1 cellular context compared by ENCODE assay signal in the genomic region with DNA sequence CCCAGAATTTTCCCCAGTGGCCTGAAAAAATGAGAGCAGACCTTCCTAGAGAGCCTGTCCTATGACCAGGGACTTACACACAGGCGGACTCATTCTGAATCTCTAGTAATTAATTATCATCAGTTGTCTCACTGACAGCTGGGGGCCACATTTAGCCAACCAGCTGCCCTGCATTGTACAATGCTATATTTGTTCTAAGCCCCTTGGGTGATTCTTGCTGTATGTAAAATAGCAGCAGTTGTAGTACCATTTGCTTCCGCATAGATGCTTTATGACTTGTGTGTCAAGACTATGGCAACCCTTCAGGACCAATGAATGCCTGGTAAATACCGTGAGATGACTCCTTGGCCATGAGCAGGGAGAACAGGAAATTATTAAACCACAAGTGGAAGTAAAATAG.
TF ChIP-seq lines count a peak whose summit lies in the region.

No MANE protein-coding gene starts in this region.

TF ChIP-seq in HepG2, 621 proteins besides CTCF, POLR2A, EP300 and RAD21 (continued from another document):
- TF ChIP-seq, protein P1, sequence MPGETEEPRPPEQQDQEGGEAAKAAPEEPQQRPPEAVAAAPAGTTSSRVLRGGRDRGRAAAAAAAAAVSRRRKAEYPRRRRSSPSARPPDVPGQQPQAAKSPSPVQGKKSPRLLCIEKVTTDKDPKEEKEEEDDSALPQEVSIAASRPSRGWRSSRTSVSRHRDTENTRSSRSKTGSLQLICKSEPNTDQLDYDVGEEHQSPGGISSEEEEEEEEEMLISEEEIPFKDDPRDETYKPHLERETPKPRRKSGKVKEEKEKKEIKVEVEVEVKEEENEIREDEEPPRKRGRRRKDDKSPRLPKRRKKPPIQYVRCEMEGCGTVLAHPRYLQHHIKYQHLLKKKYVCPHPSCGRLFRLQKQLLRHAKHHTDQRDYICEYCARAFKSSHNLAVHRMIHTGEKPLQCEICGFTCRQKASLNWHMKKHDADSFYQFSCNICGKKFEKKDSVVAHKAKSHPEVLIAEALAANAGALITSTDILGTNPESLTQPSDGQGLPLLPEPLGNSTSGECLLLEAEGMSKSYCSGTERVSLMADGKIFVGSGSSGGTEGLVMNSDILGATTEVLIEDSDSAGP (CRISPR knock-in tag; IDR thresholded peaks at IDR 0.05; ENCODE audit: borderline replicate concordance), result no peak
- TF ChIP-seq SMAD3 (CRISPR knock-in tag; IDR thresholded peaks at IDR 0.05) (no peak), FOXP1 (IDR thresholded peaks at IDR 0.05) (no peak), FOXP1 (CRISPR knock-in tag; IDR thresholded peaks at IDR 0.05) (no peak), ZFY (CRISPR knock-in tag; IDR thresholded peaks at IDR 0.05) (no peak), ONECUT2 (CRISPR knock-in tag; IDR thresholded peaks at IDR 0.05) (no peak), ZSCAN22 (CRISPR knock-in tag; IDR thresholded peaks at IDR 0.05) (no peak), SPEN (CRISPR knock-in tag; IDR thresholded peaks at IDR 0.05; ENCODE audit: low read depth) (no peak), KAT7 (CRISPR knock-in tag; IDR thresholded peaks at IDR 0.05; ENCODE audit: borderline replicate concordance) (no peak), KLF15 (CRISPR knock-in tag; IDR thresholded peaks at IDR 0.05; ENCODE audit: borderline replicate concordance) (no peak), BORCS8-MEF2B (CRISPR knock-in tag; IDR thresholded peaks at IDR 0.05) (no peak), ZSCAN25 (CRISPR knock-in tag; IDR thresholded peaks at IDR 0.05) (no peak), GPN1 (CRISPR knock-in tag; IDR thresholded peaks at IDR 0.05; ENCODE audit: borderline replicate concordance) (no peak), ZNF569 (CRISPR knock-in tag; IDR thresholded peaks at IDR 0.05; ENCODE audit: borderline replicate concordance) (no peak)
- TF ChIP-seq, protein P2, sequence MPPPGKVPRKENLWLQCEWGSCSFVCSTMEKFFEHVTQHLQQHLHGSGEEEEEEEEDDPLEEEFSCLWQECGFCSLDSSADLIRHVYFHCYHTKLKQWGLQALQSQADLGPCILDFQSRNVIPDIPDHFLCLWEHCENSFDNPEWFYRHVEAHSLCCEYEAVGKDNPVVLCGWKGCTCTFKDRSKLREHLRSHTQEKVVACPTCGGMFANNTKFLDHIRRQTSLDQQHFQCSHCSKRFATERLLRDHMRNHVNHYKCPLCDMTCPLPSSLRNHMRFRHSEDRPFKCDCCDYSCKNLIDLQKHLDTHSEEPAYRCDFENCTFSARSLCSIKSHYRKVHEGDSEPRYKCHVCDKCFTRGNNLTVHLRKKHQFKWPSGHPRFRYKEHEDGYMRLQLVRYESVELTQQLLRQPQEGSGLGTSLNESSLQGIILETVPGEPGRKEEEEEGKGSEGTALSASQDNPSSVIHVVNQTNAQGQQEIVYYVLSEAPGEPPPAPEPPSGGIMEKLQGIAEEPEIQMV (CRISPR knock-in tag; IDR thresholded peaks at IDR 0.05; ENCODE audit: low read depth), result no peak
- TF ChIP-seq, protein P3, sequence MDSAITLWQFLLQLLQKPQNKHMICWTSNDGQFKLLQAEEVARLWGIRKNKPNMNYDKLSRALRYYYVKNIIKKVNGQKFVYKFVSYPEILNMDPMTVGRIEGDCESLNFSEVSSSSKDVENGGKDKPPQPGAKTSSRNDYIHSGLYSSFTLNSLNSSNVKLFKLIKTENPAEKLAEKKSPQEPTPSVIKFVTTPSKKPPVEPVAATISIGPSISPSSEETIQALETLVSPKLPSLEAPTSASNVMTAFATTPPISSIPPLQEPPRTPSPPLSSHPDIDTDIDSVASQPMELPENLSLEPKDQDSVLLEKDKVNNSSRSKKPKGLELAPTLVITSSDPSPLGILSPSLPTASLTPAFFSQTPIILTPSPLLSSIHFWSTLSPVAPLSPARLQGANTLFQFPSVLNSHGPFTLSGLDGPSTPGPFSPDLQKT (CRISPR knock-in tag; IDR thresholded peaks at IDR 0.05; ENCODE audit: borderline replicate concordance), result no peak
